9 cellular contexts compared by ENCODE assay signal in the genomic region with DNA sequence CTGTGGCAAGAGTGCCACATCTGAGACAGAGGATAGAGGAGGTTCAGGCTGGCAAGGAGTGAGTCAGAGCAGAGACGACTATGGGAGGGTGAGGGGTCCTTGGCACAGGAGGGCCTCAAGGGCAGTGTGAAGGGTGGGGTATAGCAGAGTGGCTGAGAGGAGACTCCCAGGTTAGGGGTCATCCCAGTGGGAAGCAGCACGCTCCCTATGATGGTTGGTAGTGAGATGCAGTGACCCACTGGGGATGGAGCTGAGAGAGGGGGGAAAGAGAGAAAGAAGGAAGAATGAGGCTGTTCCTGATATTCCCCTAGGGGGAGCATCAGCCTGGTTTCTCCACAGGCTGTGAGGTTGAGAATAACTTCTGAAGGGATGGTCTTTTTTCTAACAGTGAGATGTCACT.
DNase-seq lines count a peak whose midpoint lies in the region; ATAC-seq, FAIRE-seq and TF ChIP-seq lines count a peak whose summit lies in the region.
"Had no signal": no experiment of that assay in that cellular context is flagged by ENCODE, and none has a peak within 500 bp of the region (broad histone marks: within the 10 kb centered on the region; RNA-seq: fewer than 3 reads in every experiment).

No MANE protein-coding gene starts in this region.

- intact Hi-C loops in GM12878 (cut with micrococcal nuclease; ENCODE audit: unreplicated experiment), result loop anchor here (5.0 kb wide), 1 partner anchor 97 kb away; no protein-coding TSS in a partner anchor

- BruUV-seq in GM12878 (replicated peaks; lab: Mats Ljungman, UMichigan), result no TSS peak

- no peaks in the 10 kb centered on the region for H4K20me1 ChIP-seq in GM12878 (ENCODE audit: control insufficient read depth, insufficient read depth)

- H3K27me3 ChIP-seq in GM12878 (replicated peaks in 1 of 2; ENCODE audit: control insufficient read depth in 2 of 2, insufficient read depth in 2 of 2, low read length in 1 of 2) (no peaks in the 10 kb centered on the region), upper lobe of left lung (no peaks in the 10 kb centered on the region)

- no peak for FAIRE-seq in GM12878 (lab: Jason Lieb, UNC)

- H3K9ac ChIP-seq in GM12878 (ENCODE audit: control insufficient read depth, insufficient read depth, low read length), result no peak overlapping the region

- H3K36me3 ChIP-seq in GM12878 (ENCODE audit: control insufficient read depth in 2 of 2, insufficient read depth in 2 of 2, low read length in 1 of 2) (no peaks in the 10 kb centered on the region), upper lobe of left lung (peaks cover 0 to 44% (median 0%) of the 10 kb centered on the region in 4 donors)

- TF ChIP-seq POLR2A in GM12878 (IDR thresholded peaks at IDR 0.05; ENCODE audit: low read depth, low read length) (no peak), upper lobe of left lung (IDR thresholded peaks at IDR 0.05) (no peak)

- POLR2A ChIA-PET in GM12878 (lab: Charles Lee), result interaction anchor here (0.8 to 6.9 kb wide), 3 partner anchors 11 to 24 kb away, joined by 3 to 46 read pairs (median 4); no protein-coding TSS in a partner anchor

- H3K4me2 ChIP-seq in GM12878 (ENCODE audit: control insufficient read depth, insufficient read depth), result no peak overlapping the region

- peak; percentile 29 to 40 (median 32); a peak in 3 of 6 replicates for TF ChIP-seq CTCF in GM12878 (IDR thresholded peaks at IDR 0.05 in 2 of 3, conservative IDR thresholded peaks at IDR 0.05 in 1 of 3; ENCODE audit: control insufficient read depth in 2 of 3, extremely low read depth in 1 of 3, insufficient read depth in 1 of 3, low read depth in 3 of 3, low read length in 3 of 3)
- TF ChIP-seq CTCF in upper lobe of left lung (IDR thresholded peaks at IDR 0.05), result no peak

- DNase-seq in ELF-1 (ENCODE audit: low read depth, low spot score) (peak; percentile 32), HuH-7 (ENCODE audit: low spot score) (peak; percentile 59), GM12878 (ENCODE audit: low read depth, low spot score) (no peak), myocyte (ENCODE audit: low read depth) (peak; percentile 18), NCI-H2029 (lab: John Stamatoyannopoulos, UW) (no peak), upper lobe of left lung (no peak)
- DNase-seq: activated CD4-positive, CD25-positive, alpha-beta regulatory T cell treated with anti-CD3 and anti-CD28 coated beads, Interleukin-2, amount 50 U/mL, for 72 hours had no signal

- TF ChIP-seq EP300 in GM12878 (IDR thresholded peaks at IDR 0.05; ENCODE audit: borderline replicate concordance in 1 of 2, control insufficient read depth in 1 of 2, low read depth in 2 of 2, low read length in 2 of 2) (no peak), upper lobe of left lung (IDR thresholded peaks at IDR 0.05) (no peak)

- in situ Hi-C loops in GM12878 (cut with MboI), result no loop called here

- H3K79me2 ChIP-seq in GM12878 (ENCODE audit: control insufficient read depth, insufficient read depth, low read length), result no peaks in the 10 kb centered on the region

- H3K4me3 ChIP-seq in GM12878 (no peak overlapping the region), upper lobe of left lung (no peak overlapping the region)

- WGBS in GM12878 (ENCODE audit: insufficient coverage, insufficient replicate concordance, low lambda C conversion rate, missing lambda C conversion rate), result 97% methylated on average over 2 of the region's 2 CpGs
- WGBS in upper lobe of left lung, 2 donors, result 89 to 96% methylated on average over 2 of the region's 2 CpGs

- no peaks in the 10 kb centered on the region for H3K9me3 ChIP-seq in GM12878 (replicated peaks; ENCODE audit: control insufficient read depth, insufficient read depth, low read length)
- H3K9me3 ChIP-seq in upper lobe of left lung, result no peaks in the 10 kb centered on the region

- H3K27ac ChIP-seq in GM12878 (ENCODE audit: control insufficient read depth, insufficient read depth) (peak overlapping the region; percentile 86), upper lobe of left lung (no peak overlapping the region)

- CTCF ChIA-PET in GM12878 (lab: Yijun Ruan, JAX), result interaction anchor here (0.8 to 4.4 kb wide), 9 partner anchors 9 to 101 kb away, joined by 3 to 42 read pairs (median 4); no protein-coding TSS in a partner anchor

- peak; percentile 29; the same call in 1 of the 2 replicates for TF ChIP-seq RAD21 in GM12878 (IDR thresholded peaks at IDR 0.05; ENCODE audit: insufficient read depth, low read depth, low read length)

- ATAC-seq in GM12878 (peak; percentile 22), upper lobe of left lung (ENCODE audit: low FRiP score in 2 of 2) (no peak), HG03025 (IDR thresholded peaks at IDR 0.05; ENCODE audit: low FRiP score, unreplicated experiment) (no peak)
- no peak for ATAC-seq in activated CD4-positive, CD25-positive, alpha-beta regulatory T cell treated with anti-CD3 and anti-CD28 coated beads, Interleukin-2, amount 50 U/mL, for 24 hours

- RAD21 ChIA-PET in GM12878 (lab: Charles Lee; ENCODE audit: unreplicated experiment), result interaction anchor here (0.8 to 3.2 kb wide), 4 partner anchors 14 to 97 kb away, joined by 3 to 27 read pairs (median 6); no protein-coding TSS in a partner anchor

- SMC1A ChIA-PET in GM12878 (lab: Charles Lee; ENCODE audit: uncharacterized antibody, unreplicated experiment), result interaction anchor here (3.9 to 8.8 kb wide), 4 partner anchors 14 to 101 kb away, joined by 14 to 163 read pairs (median 32); no protein-coding TSS in a partner anchor

- H2AFZ ChIP-seq in GM12878 (ENCODE audit: control insufficient read depth, low read depth, low read length), result no peak overlapping the region

- peaks cover 36% of the 10 kb centered on the region for H3K4me1 ChIP-seq in GM12878 (ENCODE audit: control insufficient read depth, insufficient read depth, low read length)
- H3K4me1 ChIP-seq in upper lobe of left lung, result no peaks in the 10 kb centered on the region

TF ChIP-seq in GM12878, 131 proteins besides CTCF, POLR2A, EP300 and RAD21:
- TF ChIP-seq ESRRA (IDR thresholded peaks at IDR 0.05; ENCODE audit: low read length) (no peak), HDGF (IDR thresholded peaks at IDR 0.05) (peak; percentile 54; the same call in 1 of the 2 replicates), SMC3 (IDR thresholded peaks at IDR 0.05; ENCODE audit: borderline replicate concordance, low read length) (0 out of 2 replicates have a peak, but pooled peaks have one; percentile 12), DPF2 (IDR thresholded peaks at IDR 0.05) (no peak)
- TF ChIP-seq, protein P1, sequence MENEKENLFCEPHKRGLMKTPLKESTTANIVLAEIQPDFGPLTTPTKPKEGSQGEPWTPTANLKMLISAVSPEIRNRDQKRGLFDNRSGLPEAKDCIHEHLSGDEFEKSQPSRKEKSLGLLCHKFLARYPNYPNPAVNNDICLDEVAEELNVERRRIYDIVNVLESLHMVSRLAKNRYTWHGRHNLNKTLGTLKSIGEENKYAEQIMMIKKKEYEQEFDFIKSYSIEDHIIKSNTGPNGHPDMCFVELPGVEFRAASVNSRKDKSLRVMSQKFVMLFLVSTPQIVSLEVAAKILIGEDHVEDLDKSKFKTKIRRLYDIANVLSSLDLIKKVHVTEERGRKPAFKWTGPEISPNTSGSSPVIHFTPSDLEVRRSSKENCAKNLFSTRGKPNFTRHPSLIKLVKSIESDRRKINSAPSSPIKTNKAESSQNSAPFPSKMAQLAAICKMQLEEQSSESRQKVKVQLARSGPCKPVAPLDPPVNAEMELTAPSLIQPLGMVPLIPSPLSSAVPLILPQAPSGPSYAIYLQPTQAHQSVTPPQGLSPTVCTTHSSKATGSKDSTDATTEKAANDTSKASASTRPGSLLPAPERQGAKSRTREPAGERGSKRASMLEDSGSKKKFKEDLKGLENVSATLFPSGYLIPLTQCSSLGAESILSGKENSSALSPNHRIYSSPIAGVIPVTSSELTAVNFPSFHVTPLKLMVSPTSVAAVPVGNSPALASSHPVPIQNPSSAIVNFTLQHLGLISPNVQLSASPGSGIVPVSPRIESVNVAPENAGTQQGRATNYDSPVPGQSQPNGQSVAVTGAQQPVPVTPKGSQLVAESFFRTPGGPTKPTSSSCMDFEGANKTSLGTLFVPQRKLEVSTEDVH (IDR thresholded peaks at IDR 0.05; ENCODE audit: low read depth, partially characterized antibody), result no peak

Comparison
In these comparisons a context has a peak if more than half of its experiments do, and no peak if none do; other contexts are left out.
1. DNase-seq: peak in ELF-1 (single experiment), HuH-7 (single experiment) and myocyte (single experiment); none in GM12878 (single experiment), NCI-H2029 (single experiment) and upper lobe of left lung (0 of 2).
2. CTCF ChIP-seq: peak in GM12878 (3 of 3); none in upper lobe of left lung (0 of 6).